Comparison of ENCODE assay signal across 9 cellular contexts in the genomic region with DNA sequence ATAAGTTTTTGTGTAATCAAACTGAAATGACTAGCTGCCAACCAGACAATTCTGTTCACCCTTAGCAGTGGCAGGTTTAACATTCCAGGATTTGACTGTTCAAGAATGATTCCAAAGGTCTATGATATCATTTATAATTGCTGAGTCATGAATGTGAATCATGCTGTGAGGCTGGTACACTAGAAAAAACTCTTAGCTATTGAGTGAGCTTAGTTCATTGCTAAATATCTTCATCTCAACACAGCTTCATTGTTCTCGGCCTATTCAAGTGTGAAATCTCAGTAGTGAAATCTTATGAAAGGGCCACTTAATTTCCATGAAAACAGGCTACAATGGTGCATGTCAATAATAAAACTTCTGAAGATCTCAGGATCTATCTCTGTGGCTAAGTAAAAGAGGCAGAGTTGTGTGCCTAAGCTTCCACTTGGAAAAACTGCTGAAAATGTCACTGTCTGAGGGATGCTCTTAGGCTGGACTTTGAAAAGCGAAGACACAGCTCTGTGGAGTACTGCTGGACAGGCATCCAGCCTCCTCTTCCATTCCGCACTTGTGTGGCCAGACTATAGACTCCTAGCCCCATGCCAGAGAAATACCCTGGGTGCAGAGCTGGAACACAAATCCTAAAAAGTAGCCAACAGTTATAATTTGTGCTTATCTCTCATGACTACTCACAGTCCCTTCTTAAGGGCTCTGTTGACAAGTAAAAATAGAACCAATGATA. TPM values are rescaled to one million over a fixed set of nuclear protein-coding genes. Genes with fewer than 3 reads are reported as not detected.
DNase-seq lines count a peak whose midpoint lies in the region; ATAC-seq and TF ChIP-seq lines count a peak whose summit lies in the region.
"Had no signal": no experiment of that assay in that cellular context is flagged by ENCODE, and none has a peak within 500 bp of the region (broad histone marks: within the 10 kb centered on the region; RNA-seq: fewer than 3 reads in every experiment).

No MANE protein-coding gene starts in this region.

- peaks cover 4 to 12% (median 7%) of the 10 kb centered on the region in 3 donors for H3K4me1 ChIP-seq in esophagus squamous epithelium

- H3K4me3 ChIP-seq in esophagus squamous epithelium = no peak overlapping the region

- H3K36me3 Mint-ChIP-seq in osteocyte (ENCODE audit: unreplicated experiment) = peaks cover 8% of the 10 kb centered on the region

- WGBS in esophagus squamous epithelium, 2 donors = 80 to 85% methylated on average over 3 of the region's 3 CpGs

- no peaks in the 10 kb centered on the region for H3K27me3 Mint-ChIP-seq in osteocyte (ENCODE audit: unreplicated experiment)

- H3K36me3 ChIP-seq in esophagus squamous epithelium = peaks cover 0 to 17% (median 0%) of the 10 kb centered on the region in 3 donors

- TF ChIP-seq CTCF in esophagus squamous epithelium (IDR thresholded peaks at IDR 0.05) (no peak), osteocyte (IDR thresholded peaks at IDR 0.05) (no peak)

- TF ChIP-seq POLR2A in esophagus squamous epithelium (IDR thresholded peaks at IDR 0.05) = no peak

- peak overlapping the region; percentile 71 for H3K27ac Mint-ChIP-seq in osteocyte (ENCODE audit: unreplicated experiment)

- in situ Hi-C loops in KBM-7 (cut with MboI; ENCODE audit: low pct_unique_long_range_greater_than_20kb, low sequenced_read_pairs) = no loop called here

- intact Hi-C loops in esophagus squamous epithelium (cut with DNase I) = no loop called here

- H3K27me3 ChIP-seq in esophagus squamous epithelium = no peaks in the 10 kb centered on the region

- H3K27ac ChIP-seq in esophagus squamous epithelium = peak overlapping the region in 3 of 4 donors; percentile 17 to 29 (median 24)

- H3K9me3 ChIP-seq in esophagus squamous epithelium = no peaks in the 10 kb centered on the region

- no peak overlapping the region for H3K4me3 Mint-ChIP-seq in osteocyte (ENCODE audit: unreplicated experiment)

- H3K9me3 Mint-ChIP-seq in osteocyte (ENCODE audit: unreplicated experiment) = no peaks in the 10 kb centered on the region

- H3K4me1 Mint-ChIP-seq in osteocyte (ENCODE audit: unreplicated experiment) = peaks cover 9% of the 10 kb centered on the region

- no peak for ATAC-seq in HG03469 (IDR thresholded peaks at IDR 0.05; ENCODE audit: unreplicated experiment)
- no peak for ATAC-seq in GM18520 (IDR thresholded peaks at IDR 0.05; ENCODE audit: unreplicated experiment)
- ATAC-seq in GM19023 (IDR thresholded peaks at IDR 0.05; ENCODE audit: unreplicated experiment) = no peak

- DNase-seq in EH (ENCODE audit: low read depth) (peak; percentile 90), RPMI7951 (ENCODE audit: low read depth) (peak; percentile 85), esophagus squamous epithelium (lab: John Stamatoyannopoulos, UW) (no peak), osteocyte (ENCODE audit: extremely low spot score, unreplicated experiment) (no peak), KBM-7 (no peak)
- DNase-seq: NK-92 treated with Interleukin-12 subunit alpha and Interleukin-12 subunit beta, amount 100 ng/mL, for 24 hours had no signal

RNA-seq across cellular contexts. Expression of a gene that starts 12.8 kb away (rescaled TPM):
- 1.6 and 2.8 TPM in 2 replicates for total RNA-seq in RPMI7951 (2014; rRNA removed; shearing (Covaris generic))
- total RNA-seq in esophagus squamous epithelium (under 1 TPM in 2 of 4 donors, not detected in 2; 0.18 to 0.19 TPM), osteocyte (0.76 and 0.91 TPM in 2 replicates)

RNA-seq across cellular contexts. Expression of a gene that starts 35.0 kb away (rescaled TPM):
- 192 and 195 TPM in 2 replicates for total RNA-seq in RPMI7951 (2014; rRNA removed; shearing (Covaris generic))
- total RNA-seq in esophagus squamous epithelium (100 to 1,000 TPM in 2 of 4 donors, 10 to 100 TPM in 2; 27.5 to 140 (median 84.2) TPM), osteocyte (87.4 and 88.0 TPM in 2 replicates)

Comparison
In these comparisons a context has a peak if more than half of its experiments do, and no peak if none do; other contexts are left out.
1. DNase-seq: peak in EH (single experiment) and RPMI7951 (single experiment); none in esophagus squamous epithelium (single experiment), osteocyte (single experiment) and KBM-7 (single experiment).